Comparison of ENCODE assay signal across 8 cellular contexts in genomic region chr1:176374967-176375569, GRCh38.
DNase-seq lines count a peak whose midpoint lies in the region; ATAC-seq and TF ChIP-seq lines count a peak whose summit lies in the region.

No MANE protein-coding gene starts in this region.

- H3K36me3 ChIP-seq in body of pancreas (replicated peaks in 1 of 2; ENCODE audit: insufficient read depth in 1 of 2, low read depth in 2 of 2), result no peaks in the 10 kb centered on the region

- no peak for TF ChIP-seq POLR2A in body of pancreas (IDR thresholded peaks at IDR 0.05)

- ATAC-seq in HG02870 (IDR thresholded peaks at IDR 0.05; ENCODE audit: unreplicated experiment) (peak; percentile 71), body of pancreas (peak; percentile 83)

- H3K9me3 ChIP-seq in body of pancreas, result no peaks in the 10 kb centered on the region

- peak; percentile 39 for DNase-seq in NK-92 treated with Interleukin-12 subunit alpha and Interleukin-12 subunit beta, amount 100 ng/mL, for 24 hours (lab: John Stamatoyannopoulos, UW)
- DNase-seq in NK-92 (lab: John Stamatoyannopoulos, UW; ENCODE audit: unreplicated experiment) (no peak), NCI-H187 (lab: John Stamatoyannopoulos, UW) (peak; percentile 84 to 91), T1000 (lab: John Stamatoyannopoulos, UW) (peak; percentile 28), body of pancreas (peak; percentile 78 to 86 (median 81)), iPS-NIHi11 (ENCODE audit: low spot score) (peak; percentile 71)
- peak; percentile 7 to 63 for DNase-seq in stimulated activated CD4-positive, alpha-beta T cell treated with anti-CD3 and anti-CD28 coated beads, Interleukin-12 subunit alpha, Interleukin-12 subunit beta, amount 100 ng/mL, for 24 hours (ENCODE audit: low read depth in 2 of 2)

- intact Hi-C loops in body of pancreas (cut with DNase I), result loop anchor here (10.0 kb wide), 1 partner anchor 490 kb away; no protein-coding TSS in a partner anchor

- H3K27me3 ChIP-seq in body of pancreas, result no peaks in the 10 kb centered on the region

- no peak overlapping the region for H3K27ac ChIP-seq in body of pancreas

- no peak overlapping the region for H3K4me3 ChIP-seq in body of pancreas

- WGBS in body of pancreas, 2 donors, result 14 to 15% methylated on average over 7 of the region's 7 CpGs

- TF ChIP-seq CTCF in body of pancreas (IDR thresholded peaks at IDR 0.05), result peak; percentile 55 to 85 (median 77)

- no peaks in the 10 kb centered on the region for H3K4me1 ChIP-seq in body of pancreas
